In genomic region chr19:13363954-13364353, GRCh38 we compare ENCODE assay signal across 27 cellular contexts.
"Had no signal": no experiment of that assay in that cellular context is flagged by ENCODE, and none has a peak within 500 bp of the region (broad histone marks: within the 10 kb centered on the region; RNA-seq: fewer than 3 reads in every experiment).

No MANE protein-coding gene starts in this region.

- H3K9me3 ChIP-seq: pancreas, prostate gland, thoracic aorta had no signal

- H3K4me3 ChIP-seq: hepatocyte, left ventricle myocardium inferior, mucosa of descending colon, pancreas, prostate gland, skin epidermis, stomach, thoracic aorta, tibial artery, upper lobe of right lung had no signal

- ATAC-seq: mucosa of descending colon; naive thymus-derived CD4-positive, alpha-beta T cell; natural killer cell treated with Interleukin-12 subunit alpha and Interleukin-12 subunit beta and Interleukin-15 and Interleukin-18, amount 100 ng/mL, for 72 hours; pancreas; right cardiac atrium; sciatic nerve; stimulated activated naive B cell treated with anti-CD40 and anti-IgM and Interleukin-4, amounts not matched to agents 10 μg/mL and 1 μg/mL and 100 μg/mL, for 72 hours; stimulated activated naive CD8-positive, alpha-beta T cell treated with anti-CD3 and anti-CD28 coated beads, Interleukin-15, Interleukin-2, amounts not matched to agents 100 U/mL and 50 U/mL, for 24 hours; upper lobe of right lung had no signal

- H3K27ac ChIP-seq: hepatocyte, left ventricle myocardium inferior, pancreas, prostate gland, skin epidermis, stomach, thoracic aorta, tibial artery, upper lobe of right lung had no signal

- H3K36me3 ChIP-seq: left ventricle myocardium inferior, pancreas, prostate gland, stomach, thoracic aorta, tibial artery, upper lobe of right lung had no signal

- H3K4me1 ChIP-seq: left ventricle myocardium inferior, pancreas, prostate gland, stomach, upper lobe of right lung had no signal

- DNase-seq: immature natural killer cell; islet precursor cell; left ventricle myocardium inferior; midbrain; mucosa of descending colon; naive thymus-derived CD4-positive, alpha-beta T cell; nucleus accumbens; pancreas; posterior cingulate gyrus; retina; right cardiac atrium; stimulated activated CD4-positive, alpha-beta T cell treated with anti-CD3 and anti-CD28 coated beads, Interleukin-12 subunit alpha, Interleukin-12 subunit beta, amount 100 ng/mL, for 4 hours; stimulated activated CD4-positive, alpha-beta T cell treated with anti-CD3 and anti-CD28 coated beads, Interleukin-15, amount 100 ng/mL, for 24 hours; stimulated activated CD4-positive, alpha-beta T cell treated with anti-CD3 and anti-CD28 coated beads, Interleukin-2, amount 100 ng/mL, for 24 hours; stimulated activated CD4-positive, alpha-beta T cell treated with anti-CD3 and anti-CD28 coated beads, Interleukin-4, amount 100 ng/mL, for 1 hour; stimulated activated naive B cell treated with anti-CD40 and anti-IgM and Interleukin-4, amounts not matched to agents 10 μg/mL and 1 μg/mL and 100 μg/mL, for 72 hours; stimulated activated naive CD8-positive, alpha-beta T cell treated with anti-CD3 and anti-CD28 coated beads, Interleukin-15, Interleukin-2, amounts not matched to agents 100 U/mL and 50 U/mL, for 24 hours; stomach; tibial artery; trophoblast cell; upper lobe of right lung had no signal

- H3K27me3 ChIP-seq: pancreas, tibial artery had no signal
